26 cellular contexts compared by ENCODE assay signal in genomic region chr6:116941727-116942126, GRCh38.
DNase-seq lines count a peak whose midpoint lies in the region; TF ChIP-seq lines count a peak whose summit lies in the region.
"Had no signal": no experiment of that assay in that cellular context is flagged by ENCODE, and none has a peak within 500 bp of the region (broad histone marks: within the 10 kb centered on the region; RNA-seq: fewer than 3 reads in every experiment).

No MANE protein-coding gene starts in this region.

- TF ChIP-seq POLR2A in thyroid gland (IDR thresholded peaks at IDR 0.05) = no peak

- H3K36me3 ChIP-seq in kidney epithelial cell (ENCODE audit: control insufficient read depth, insufficient read depth, low read length) (no peaks in the 10 kb centered on the region), thyroid gland (no peaks in the 10 kb centered on the region)
- H3K36me3 ChIP-seq: esophagus squamous epithelium, heart right ventricle, neutrophil, vagina had no signal

- intact Hi-C loops in thyroid gland (cut with DNase I) = no loop called here

- peak; percentile 15 for TF ChIP-seq CTCF in C4-2B (conservative IDR thresholded peaks at IDR 0.05)
- peak; percentile 15; the same call in 1 of the 2 replicates for TF ChIP-seq CTCF in VCaP (conservative IDR thresholded peaks at IDR 0.05)
- peak; percentile 7 for TF ChIP-seq CTCF in kidney epithelial cell (IDR thresholded peaks at IDR 0.05; ENCODE audit: insufficient read depth, low read length, poor library complexity, severe bottlenecking)
- no peak for TF ChIP-seq CTCF in thyroid gland (IDR thresholded peaks at IDR 0.05)

- no peak overlapping the region for H3K4me3 ChIP-seq in kidney epithelial cell (ENCODE audit: low read depth, low read length)
- H3K4me3 ChIP-seq in thyroid gland (replicated peaks in 1 of 3) = no peak overlapping the region
- H3K4me3 ChIP-seq: esophagus squamous epithelium, heart right ventricle, psoas muscle, testis, vagina had no signal

- no peak overlapping the region for H3K27ac ChIP-seq in C4-2B
- H3K27ac ChIP-seq in VCaP = no peak overlapping the region
- H3K27ac ChIP-seq in thyroid gland = no peak overlapping the region
- H3K27ac ChIP-seq: esophagus squamous epithelium, heart right ventricle, HL-60, neutrophil, psoas muscle, testis, vagina had no signal

- no peaks in the 10 kb centered on the region for H3K4me1 ChIP-seq in thyroid gland
- H3K4me1 ChIP-seq: esophagus squamous epithelium, heart right ventricle, psoas muscle, testis, vagina had no signal

- no peaks in the 10 kb centered on the region for H3K9me3 ChIP-seq in thyroid gland
- H3K9me3 ChIP-seq: esophagus squamous epithelium, heart right ventricle, neutrophil, psoas muscle, testis, vagina had no signal

- H3K27me3 ChIP-seq in kidney epithelial cell (ENCODE audit: control insufficient read depth, insufficient read depth, low read length) = no peaks in the 10 kb centered on the region
- no peaks in the 10 kb centered on the region for H3K27me3 ChIP-seq in thyroid gland
- H3K27me3 ChIP-seq: esophagus squamous epithelium, neutrophil, testis, vagina had no signal

- WGBS in thyroid gland, 2 donors = 55 to 60% methylated on average over 4 of the region's 4 CpGs

- peak; percentile 23 for DNase-seq in HT-29 (ENCODE audit: low spot score)
- DNase-seq in kidney epithelial cell (ENCODE audit: low read depth) = no peak
- no peak for DNase-seq in activated CD4-positive, alpha-beta T cell treated with anti-CD3 and anti-CD28 coated beads for 4 hours
- DNase-seq in stimulated activated CD4-positive, alpha-beta T cell treated with anti-CD3 and anti-CD28 coated beads, Interleukin-1b, Interleukin-23, amount 100 ng/mL, for 48 hours = no peak
- no peak for DNase-seq in thyroid gland
- DNase-seq in NCI-H774 (lab: John Stamatoyannopoulos, UW) = no peak
- DNase-seq: activated CD4-positive, alpha-beta T cell treated with anti-CD3 and anti-CD28 coated beads, Interleukin-2, amount 50 U/mL, for 1 hour; activated naive CD8-positive, alpha-beta T cell treated with anti-CD3 and anti-CD28 coated beads, Interleukin-2, amount 50 U/mL, for 24 hours; activated T-cell treated with anti-CD3 and anti-CD28 coated beads, Interleukin-2, amount 50 U/mL, for 48 hours; esophagus squamous epithelium; foreskin melanocyte; heart right ventricle; immature natural killer cell; Kasumi-1; MV-4-11; NCI-H1436 treated with DMSO at 0.1 percent for 48 hours; NCI-H510A treated with DMSO at 0.1 percent for 48 hours; psoas muscle; stimulated activated naive CD8-positive, alpha-beta T cell treated with anti-CD3 and anti-CD28 coated beads, Interleukin-15, Interleukin-2, amounts not matched to agents 100 U/mL and 50 U/mL, for 24 hours; T-helper 9 cell; testis had no signal

Comparison
In these comparisons a context has a peak if more than half of its experiments do, and no peak if none do; other contexts are left out.
1. CTCF ChIP-seq: peak in C4-2B (single experiment), VCaP (single experiment) and kidney epithelial cell (single experiment); none in thyroid gland (0 of 6).